In genomic region chr10:42637648-42638052, GRCh38 we compare ENCODE assay signal across 1 cellular context.
TF ChIP-seq lines count a peak whose summit lies in the region.

No MANE protein-coding gene starts in this region.

TF ChIP-seq in K562, 482 proteins besides CTCF, POLR2A, EP300 and RAD21 (continued from another document):
- 0 out of 2 replicates have a peak, but pooled peaks have one; percentile 32 for TF ChIP-seq THAP7 (CRISPR knock-in tag; IDR thresholded peaks at IDR 0.05)
- 0 out of 2 replicates have a peak, but pooled peaks have one; percentile 23 for TF ChIP-seq MEF2D (tag; conservative IDR thresholded peaks at IDR 0.05; ENCODE audit: low read depth)
- TF ChIP-seq THRB (CRISPR knock-in tag; conservative IDR thresholded peaks at IDR 0.05) = 0 out of 2 replicates have a peak, but pooled peaks have one; percentile 6
- TF ChIP-seq TFAM (CRISPR knock-in tag; conservative IDR thresholded peaks at IDR 0.05) = no peak
- TF ChIP-seq, protein P1, sequence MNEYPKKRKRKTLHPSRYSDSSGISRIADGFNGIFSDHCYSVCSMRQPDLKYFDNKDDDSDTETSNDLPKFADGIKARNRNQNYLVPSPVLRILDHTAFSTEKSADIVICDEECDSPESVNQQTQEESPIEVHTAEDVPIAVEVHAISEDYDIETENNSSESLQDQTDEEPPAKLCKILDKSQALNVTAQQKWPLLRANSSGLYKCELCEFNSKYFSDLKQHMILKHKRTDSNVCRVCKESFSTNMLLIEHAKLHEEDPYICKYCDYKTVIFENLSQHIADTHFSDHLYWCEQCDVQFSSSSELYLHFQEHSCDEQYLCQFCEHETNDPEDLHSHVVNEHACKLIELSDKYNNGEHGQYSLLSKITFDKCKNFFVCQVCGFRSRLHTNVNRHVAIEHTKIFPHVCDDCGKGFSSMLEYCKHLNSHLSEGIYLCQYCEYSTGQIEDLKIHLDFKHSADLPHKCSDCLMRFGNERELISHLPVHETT (CRISPR knock-in tag; conservative IDR thresholded peaks at IDR 0.05 in 1 of 2, IDR thresholded peaks at IDR 0.05 in 1 of 2) = peak in 1 of 2 experiments; percentile 45; a peak in 1 of 4 replicates
- no peak for TF ChIP-seq ZNF436 (CRISPR knock-in tag; IDR thresholded peaks at IDR 0.05)
- no peak for TF ChIP-seq FOXJ2 (tag; IDR thresholded peaks at IDR 0.05)
- no peak for TF ChIP-seq TCF7 (IDR thresholded peaks at IDR 0.05; ENCODE audit: borderline replicate concordance)
- TF ChIP-seq OTX1 (CRISPR knock-in tag; IDR thresholded peaks at IDR 0.05) = no peak
- peak in 1 of 2 experiments; percentile 58; a peak in 1 of 4 replicates for TF ChIP-seq ARNT (IDR thresholded peaks at IDR 0.05)
- TF ChIP-seq ZNF134 (CRISPR knock-in tag; conservative IDR thresholded peaks at IDR 0.05) = 0 out of 2 replicates have a peak, but pooled peaks have one; percentile 7
